In the genomic region with DNA sequence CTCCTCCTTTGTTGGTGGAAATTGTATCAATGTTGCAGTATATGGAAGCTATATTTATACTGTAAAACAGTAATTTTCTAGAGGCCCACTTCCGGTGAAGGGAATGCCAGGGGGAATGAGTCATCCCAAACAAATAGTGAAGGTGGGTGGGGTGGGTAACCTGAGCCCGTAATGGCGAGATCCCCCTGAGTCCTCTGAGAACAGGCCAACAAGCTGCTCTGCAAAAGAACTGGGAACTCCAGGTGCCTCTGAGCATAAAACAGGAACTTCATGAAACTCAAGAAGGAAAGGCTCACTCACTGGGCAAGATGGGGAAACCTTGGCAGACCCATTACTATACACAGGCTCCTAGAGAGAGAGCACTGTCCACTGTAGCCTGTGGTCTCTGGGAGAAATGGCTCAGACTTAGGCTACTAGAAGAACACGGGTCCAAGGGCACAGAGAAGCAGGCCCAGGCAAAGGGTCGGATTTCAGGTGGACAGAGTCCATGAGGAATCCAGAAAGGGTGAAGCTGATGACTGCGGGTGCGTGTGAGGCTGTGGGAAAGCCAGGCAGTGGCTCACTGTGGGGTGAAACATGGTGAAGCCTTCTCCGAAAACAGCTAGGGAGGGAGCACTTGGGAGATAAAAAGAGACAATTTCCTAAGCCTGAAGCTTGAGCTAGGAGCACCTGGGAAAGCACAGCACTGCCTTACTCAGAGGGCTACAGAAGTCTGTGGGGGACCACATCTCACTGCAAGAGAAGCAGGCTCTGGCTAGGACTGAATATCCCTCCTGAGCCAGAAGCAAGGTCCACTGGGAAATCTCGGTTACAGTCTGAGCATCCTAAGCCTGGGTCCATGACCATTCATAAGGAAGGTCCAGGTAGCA, we compare ENCODE assay signal across 11 cellular contexts. TPM values are rescaled to one million over a fixed set of nuclear protein-coding genes. Genes with fewer than 3 reads are reported as not detected.
DNase-seq lines count a peak whose midpoint lies in the region; ATAC-seq, FAIRE-seq and TF ChIP-seq lines count a peak whose summit lies in the region.
"Had no signal": no experiment of that assay in that cellular context is flagged by ENCODE, and none has a peak within 500 bp of the region (broad histone marks: within the 10 kb centered on the region; RNA-seq: fewer than 3 reads in every experiment).

No MANE protein-coding gene starts in this region.

- no peaks in the 10 kb centered on the region for H3K9me3 Mint-ChIP-seq in naive thymus-derived CD8-positive, alpha-beta T cell

- peaks cover 36% of the 10 kb centered on the region for H3K36me3 ChIP-seq in ACC112 (ENCODE audit: insufficient read depth, low read length)
- peaks cover 30% of the 10 kb centered on the region for H3K36me3 ChIP-seq in HUES64 (ENCODE audit: insufficient read depth, low read length)
- H3K36me3 ChIP-seq in kidney (ENCODE audit: control insufficient read depth in 1 of 2, insufficient read depth in 2 of 2, low read length in 2 of 2) = peaks cover 10 to 12% of the 10 kb centered on the region in 2 donors

- H3K9me3 ChIP-seq in HUES64 (ENCODE audit: insufficient read depth, low read depth, low read length) (no peaks in the 10 kb centered on the region), kidney (ENCODE audit: control insufficient read depth in 1 of 2, low read length in 2 of 2) (no peaks in the 10 kb centered on the region)

- peak overlapping the region; percentile 77 for H3K27ac ChIP-seq in ACC112 (ENCODE audit: low read depth, low read length)
- peak overlapping the region; percentile 87 for H3K27ac ChIP-seq in HUES64 (ENCODE audit: low read depth, low read length)
- H3K27ac ChIP-seq in kidney (ENCODE audit: low read depth in 2 of 2, low read length in 2 of 2) = peak overlapping the region in 1 of 2 donors; percentile 7

- H3K9ac ChIP-seq in HUES64 (ENCODE audit: low read depth, low read length) (peak overlapping the region; percentile 29; the same call in 1 of the 2 replicates), kidney (ENCODE audit: low read length in 2 of 2) (no peak overlapping the region)

- FAIRE-seq in kidney (lab: Jason Lieb, UNC) = no peak
- FAIRE-seq: G401.6, TTC549 had no signal

- DNase-seq in iris pigment epithelial cell (ENCODE audit: low read depth) (peak; percentile 80), kidney (no peak), GDM1 (lab: John Stamatoyannopoulos, UW) (no peak), ureter (ENCODE audit: low spot score) (no peak)
- no peak for DNase-seq in naive thymus-derived CD8-positive, alpha-beta T cell
- DNase-seq: stimulated activated CD4-positive, alpha-beta T cell treated with anti-CD3 and anti-CD28 coated beads, Interleukin-4, amount 100 ng/mL, for 1 hour had no signal

- H3K4me1 ChIP-seq in ACC112 (ENCODE audit: control insufficient read depth, insufficient read depth, low read length, unreplicated experiment) = peaks cover 35% of the 10 kb centered on the region
- peaks cover 11% of the 10 kb centered on the region for H3K4me1 ChIP-seq in HUES64 (ENCODE audit: insufficient read depth, low read length)
- H3K4me1 ChIP-seq in kidney (ENCODE audit: control insufficient read depth in 1 of 2, insufficient read depth in 1 of 2, low read depth in 1 of 2, low read length in 2 of 2) = peaks cover 13 to 24% of the 10 kb centered on the region in 2 donors

- H3K4me3 Mint-ChIP-seq in naive thymus-derived CD8-positive, alpha-beta T cell = no peak overlapping the region

- H3K27me3 Mint-ChIP-seq in naive thymus-derived CD8-positive, alpha-beta T cell = peaks cover 0 to 10% (median 6%) of the 10 kb centered on the region in 5 donors

- H3K36me3 Mint-ChIP-seq in naive thymus-derived CD8-positive, alpha-beta T cell = peaks cover 0 to 2% (median 0%) of the 10 kb centered on the region in 3 donors

- no peak overlapping the region for H3K27ac Mint-ChIP-seq in naive thymus-derived CD8-positive, alpha-beta T cell

- intact Hi-C loops in kidney (cut with DNase I) = no loop called here

- peaks cover 5% of the 10 kb centered on the region for H3K79me2 ChIP-seq in ACC112 (ENCODE audit: control insufficient read depth, insufficient read depth, low read length, unreplicated experiment)

- ATAC-seq in SK-N-SH treated with all-trans-retinoic acid at 6 μM for 48 hours = peak; percentile 86
- no peak for ATAC-seq in naive thymus-derived CD8-positive, alpha-beta T cell

- H2AFZ ChIP-seq in ACC112 (ENCODE audit: low read length, unreplicated experiment) = peak overlapping the region; percentile 15

- no peaks in the 10 kb centered on the region for H3K27me3 ChIP-seq in ACC112 (ENCODE audit: insufficient read depth, low read length)
- no peaks in the 10 kb centered on the region for H3K27me3 ChIP-seq in HUES64 (ENCODE audit: insufficient read depth, low read length)

- H3K4me3 ChIP-seq in ACC112 (ENCODE audit: low read depth, low read length) (peak overlapping the region; percentile 32; the same call in 1 of the 2 replicates), HUES64 (ENCODE audit: low read length) (no peak overlapping the region; the same call in 1 of the 2 replicates), kidney (ENCODE audit: low read length in 2 of 2) (no peak overlapping the region)

- TF ChIP-seq CTCF in kidney (IDR thresholded peaks at IDR 0.05; ENCODE audit: borderline replicate concordance, extremely low read depth, insufficient read depth) = no peak

- WGBS in HUES64 = 73% methylated on average over 9 of the region's 9 CpGs

- peaks cover 0 to 1% (median 0%) of the 10 kb centered on the region in 4 donors for H3K4me1 Mint-ChIP-seq in naive thymus-derived CD8-positive, alpha-beta T cell

- POLR2A ChIA-PET in naive thymus-derived CD8-positive, alpha-beta T cell (lab: Charles Lee) = no interaction called here

TF ChIP-seq in SK-N-SH treated with all-trans-retinoic acid at 6 μM for 48 hours, 23 proteins besides CTCF, POLR2A, EP300 and RAD21:
- TF ChIP-seq TOX (CRISPR knock-in tag; IDR thresholded peaks at IDR 0.05; ENCODE audit: borderline replicate concordance) (no peak), ARNTL (CRISPR knock-in tag; IDR thresholded peaks at IDR 0.05; ENCODE audit: borderline replicate concordance, low read depth) (no peak), GLIS3 (CRISPR knock-in tag; IDR thresholded peaks at IDR 0.05) (no peak), ZFP3 (CRISPR knock-in tag; IDR thresholded peaks at IDR 0.05) (no peak)

RNA-seq across cellular contexts. Expression of a gene that starts 19.8 kb away (rescaled TPM):
- 11.1 TPM for polyA plus RNA-seq in HUES64 (2013, experiment 1 of 2)
- polyA plus RNA-seq in HUES64 (2013, experiment 2 of 2) = 13.1 TPM
- under 1 TPM in 1 of 2 experiments, not detected in 1; 0.36 TPM for total RNA-seq in naive thymus-derived CD8-positive, alpha-beta T cell
- polyA plus RNA-seq in naive thymus-derived CD8-positive, alpha-beta T cell = under 1 TPM in 1 of 3 donors, not detected in 2; 0.03 TPM
- 21.0 TPM for total RNA-seq in kidney
- polyA plus RNA-seq in kidney (ENCODE audit: insufficient read depth, low read depth, low replicate concordance) = 62.8 TPM
- total RNA-seq in ureter = 19.1 TPM

RNA-seq across cellular contexts. Expression of a gene that starts 58.1 kb away (rescaled TPM):
- 4.5 TPM for polyA plus RNA-seq in HUES64 (2013, experiment 1 of 2)
- polyA plus RNA-seq in HUES64 (2013, experiment 2 of 2) = 6.0 TPM
- total RNA-seq in naive thymus-derived CD8-positive, alpha-beta T cell = not detected
- not detected for polyA plus RNA-seq in naive thymus-derived CD8-positive, alpha-beta T cell
- total RNA-seq in kidney = 3.5 TPM
- polyA plus RNA-seq in kidney (ENCODE audit: insufficient read depth, low read depth, low replicate concordance) = 3.4 TPM
- total RNA-seq in ureter = 3.8 TPM

RNA-seq across cellular contexts. Expression of a gene that starts 58.5 kb away (rescaled TPM):
- polyA plus RNA-seq in HUES64 (2013, experiment 1 of 2) = 9.3 TPM
- polyA plus RNA-seq in HUES64 (2013, experiment 2 of 2) = 10.3 TPM
- total RNA-seq in naive thymus-derived CD8-positive, alpha-beta T cell = not detected
- polyA plus RNA-seq in naive thymus-derived CD8-positive, alpha-beta T cell = not detected
- total RNA-seq in kidney (14.2 TPM), ureter (28.1 TPM)
- 13.2 TPM for polyA plus RNA-seq in kidney (ENCODE audit: insufficient read depth, low read depth, low replicate concordance)

Comparison
In these comparisons a context has a peak if more than half of its experiments do, and no peak if none do; other contexts are left out.
1. RNA of a gene that starts 19.8 kb away (total RNA-seq): 21.0 TPM in kidney (single experiment) and 19.1 TPM in ureter (single experiment); 0.36 TPM in naive thymus-derived CD8-positive, alpha-beta T cell; every median in the first group is over 10 times any median in the second.
2. RNA of a gene that starts 58.5 kb away (total RNA-seq): 28.1 TPM in ureter (single experiment) and 14.2 TPM in kidney (single experiment); not detected in naive thymus-derived CD8-positive, alpha-beta T cell; every median in the first group is over 10 times any median in the second.